Comparison of ENCODE assay signal across 1 cellular context in the genomic region with DNA sequence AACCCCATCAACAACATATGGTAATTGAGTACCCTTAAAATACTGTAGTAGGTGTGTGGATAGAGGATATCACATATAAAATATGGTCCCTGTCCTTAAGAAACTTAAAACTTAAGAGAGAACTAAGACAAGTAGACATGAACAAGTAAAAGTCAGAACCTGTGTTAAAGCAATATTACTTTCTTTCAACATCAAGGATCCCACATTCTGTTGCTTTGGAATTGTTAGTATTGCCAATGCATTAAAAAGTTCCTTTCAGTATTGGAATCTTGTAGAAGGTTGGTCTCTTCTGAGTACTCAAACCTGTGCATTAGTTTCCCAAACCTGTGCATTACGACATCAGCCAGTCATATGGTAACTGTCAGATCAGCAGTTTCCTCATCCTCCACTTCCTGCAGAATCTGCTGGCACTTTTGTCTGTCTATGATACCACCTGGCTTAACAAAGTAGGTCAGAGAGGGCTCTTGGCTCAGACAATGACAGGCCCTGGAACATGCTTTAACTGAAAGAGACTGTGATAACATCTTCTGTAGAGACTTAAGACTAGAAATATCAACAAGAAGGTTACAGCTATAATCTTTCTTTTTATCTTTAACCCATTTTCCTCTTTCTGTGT.
TF ChIP-seq lines count a peak whose summit lies in the region.

No MANE protein-coding gene starts in this region.

TF ChIP-seq in K562, 482 proteins besides CTCF, POLR2A, EP300 and RAD21 (continued from another document and continues in another):
- TF ChIP-seq, protein P1, sequence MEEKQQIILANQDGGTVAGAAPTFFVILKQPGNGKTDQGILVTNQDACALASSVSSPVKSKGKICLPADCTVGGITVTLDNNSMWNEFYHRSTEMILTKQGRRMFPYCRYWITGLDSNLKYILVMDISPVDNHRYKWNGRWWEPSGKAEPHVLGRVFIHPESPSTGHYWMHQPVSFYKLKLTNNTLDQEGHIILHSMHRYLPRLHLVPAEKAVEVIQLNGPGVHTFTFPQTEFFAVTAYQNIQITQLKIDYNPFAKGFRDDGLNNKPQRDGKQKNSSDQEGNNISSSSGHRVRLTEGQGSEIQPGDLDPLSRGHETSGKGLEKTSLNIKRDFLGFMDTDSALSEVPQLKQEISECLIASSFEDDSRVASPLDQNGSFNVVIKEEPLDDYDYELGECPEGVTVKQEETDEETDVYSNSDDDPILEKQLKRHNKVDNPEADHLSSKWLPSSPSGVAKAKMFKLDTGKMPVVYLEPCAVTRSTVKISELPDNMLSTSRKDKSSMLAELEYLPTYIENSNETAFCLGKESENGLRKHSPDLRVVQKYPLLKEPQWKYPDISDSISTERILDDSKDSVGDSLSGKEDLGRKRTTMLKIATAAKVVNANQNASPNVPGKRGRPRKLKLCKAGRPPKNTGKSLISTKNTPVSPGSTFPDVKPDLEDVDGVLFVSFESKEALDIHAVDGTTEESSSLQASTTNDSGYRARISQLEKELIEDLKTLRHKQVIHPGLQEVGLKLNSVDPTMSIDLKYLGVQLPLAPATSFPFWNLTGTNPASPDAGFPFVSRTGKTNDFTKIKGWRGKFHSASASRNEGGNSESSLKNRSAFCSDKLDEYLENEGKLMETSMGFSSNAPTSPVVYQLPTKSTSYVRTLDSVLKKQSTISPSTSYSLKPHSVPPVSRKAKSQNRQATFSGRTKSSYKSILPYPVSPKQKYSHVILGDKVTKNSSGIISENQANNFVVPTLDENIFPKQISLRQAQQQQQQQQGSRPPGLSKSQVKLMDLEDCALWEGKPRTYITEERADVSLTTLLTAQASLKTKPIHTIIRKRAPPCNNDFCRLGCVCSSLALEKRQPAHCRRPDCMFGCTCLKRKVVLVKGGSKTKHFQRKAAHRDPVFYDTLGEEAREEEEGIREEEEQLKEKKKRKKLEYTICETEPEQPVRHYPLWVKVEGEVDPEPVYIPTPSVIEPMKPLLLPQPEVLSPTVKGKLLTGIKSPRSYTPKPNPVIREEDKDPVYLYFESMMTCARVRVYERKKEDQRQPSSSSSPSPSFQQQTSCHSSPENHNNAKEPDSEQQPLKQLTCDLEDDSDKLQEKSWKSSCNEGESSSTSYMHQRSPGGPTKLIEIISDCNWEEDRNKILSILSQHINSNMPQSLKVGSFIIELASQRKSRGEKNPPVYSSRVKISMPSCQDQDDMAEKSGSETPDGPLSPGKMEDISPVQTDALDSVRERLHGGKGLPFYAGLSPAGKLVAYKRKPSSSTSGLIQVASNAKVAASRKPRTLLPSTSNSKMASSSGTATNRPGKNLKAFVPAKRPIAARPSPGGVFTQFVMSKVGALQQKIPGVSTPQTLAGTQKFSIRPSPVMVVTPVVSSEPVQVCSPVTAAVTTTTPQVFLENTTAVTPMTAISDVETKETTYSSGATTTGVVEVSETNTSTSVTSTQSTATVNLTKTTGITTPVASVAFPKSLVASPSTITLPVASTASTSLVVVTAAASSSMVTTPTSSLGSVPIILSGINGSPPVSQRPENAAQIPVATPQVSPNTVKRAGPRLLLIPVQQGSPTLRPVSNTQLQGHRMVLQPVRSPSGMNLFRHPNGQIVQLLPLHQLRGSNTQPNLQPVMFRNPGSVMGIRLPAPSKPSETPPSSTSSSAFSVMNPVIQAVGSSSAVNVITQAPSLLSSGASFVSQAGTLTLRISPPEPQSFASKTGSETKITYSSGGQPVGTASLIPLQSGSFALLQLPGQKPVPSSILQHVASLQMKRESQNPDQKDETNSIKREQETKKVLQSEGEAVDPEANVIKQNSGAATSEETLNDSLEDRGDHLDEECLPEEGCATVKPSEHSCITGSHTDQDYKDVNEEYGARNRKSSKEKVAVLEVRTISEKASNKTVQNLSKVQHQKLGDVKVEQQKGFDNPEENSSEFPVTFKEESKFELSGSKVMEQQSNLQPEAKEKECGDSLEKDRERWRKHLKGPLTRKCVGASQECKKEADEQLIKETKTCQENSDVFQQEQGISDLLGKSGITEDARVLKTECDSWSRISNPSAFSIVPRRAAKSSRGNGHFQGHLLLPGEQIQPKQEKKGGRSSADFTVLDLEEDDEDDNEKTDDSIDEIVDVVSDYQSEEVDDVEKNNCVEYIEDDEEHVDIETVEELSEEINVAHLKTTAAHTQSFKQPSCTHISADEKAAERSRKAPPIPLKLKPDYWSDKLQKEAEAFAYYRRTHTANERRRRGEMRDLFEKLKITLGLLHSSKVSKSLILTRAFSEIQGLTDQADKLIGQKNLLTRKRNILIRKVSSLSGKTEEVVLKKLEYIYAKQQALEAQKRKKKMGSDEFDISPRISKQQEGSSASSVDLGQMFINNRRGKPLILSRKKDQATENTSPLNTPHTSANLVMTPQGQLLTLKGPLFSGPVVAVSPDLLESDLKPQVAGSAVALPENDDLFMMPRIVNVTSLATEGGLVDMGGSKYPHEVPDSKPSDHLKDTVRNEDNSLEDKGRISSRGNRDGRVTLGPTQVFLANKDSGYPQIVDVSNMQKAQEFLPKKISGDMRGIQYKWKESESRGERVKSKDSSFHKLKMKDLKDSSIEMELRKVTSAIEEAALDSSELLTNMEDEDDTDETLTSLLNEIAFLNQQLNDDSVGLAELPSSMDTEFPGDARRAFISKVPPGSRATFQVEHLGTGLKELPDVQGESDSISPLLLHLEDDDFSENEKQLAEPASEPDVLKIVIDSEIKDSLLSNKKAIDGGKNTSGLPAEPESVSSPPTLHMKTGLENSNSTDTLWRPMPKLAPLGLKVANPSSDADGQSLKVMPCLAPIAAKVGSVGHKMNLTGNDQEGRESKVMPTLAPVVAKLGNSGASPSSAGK (IDR thresholded peaks at IDR 0.05), result 0 out of 2 replicates have a peak, but pooled peaks have one; percentile 19
- peak; percentile 25 for TF ChIP-seq CBFA2T3 (IDR thresholded peaks at IDR 0.05)
- TF ChIP-seq KLF10 (CRISPR knock-in tag; IDR thresholded peaks at IDR 0.05), result no peak
- TF ChIP-seq ZNF699 (CRISPR knock-in tag; IDR thresholded peaks at IDR 0.05; ENCODE audit: insufficient replicate concordance), result no peak
- TF ChIP-seq, protein P2, sequence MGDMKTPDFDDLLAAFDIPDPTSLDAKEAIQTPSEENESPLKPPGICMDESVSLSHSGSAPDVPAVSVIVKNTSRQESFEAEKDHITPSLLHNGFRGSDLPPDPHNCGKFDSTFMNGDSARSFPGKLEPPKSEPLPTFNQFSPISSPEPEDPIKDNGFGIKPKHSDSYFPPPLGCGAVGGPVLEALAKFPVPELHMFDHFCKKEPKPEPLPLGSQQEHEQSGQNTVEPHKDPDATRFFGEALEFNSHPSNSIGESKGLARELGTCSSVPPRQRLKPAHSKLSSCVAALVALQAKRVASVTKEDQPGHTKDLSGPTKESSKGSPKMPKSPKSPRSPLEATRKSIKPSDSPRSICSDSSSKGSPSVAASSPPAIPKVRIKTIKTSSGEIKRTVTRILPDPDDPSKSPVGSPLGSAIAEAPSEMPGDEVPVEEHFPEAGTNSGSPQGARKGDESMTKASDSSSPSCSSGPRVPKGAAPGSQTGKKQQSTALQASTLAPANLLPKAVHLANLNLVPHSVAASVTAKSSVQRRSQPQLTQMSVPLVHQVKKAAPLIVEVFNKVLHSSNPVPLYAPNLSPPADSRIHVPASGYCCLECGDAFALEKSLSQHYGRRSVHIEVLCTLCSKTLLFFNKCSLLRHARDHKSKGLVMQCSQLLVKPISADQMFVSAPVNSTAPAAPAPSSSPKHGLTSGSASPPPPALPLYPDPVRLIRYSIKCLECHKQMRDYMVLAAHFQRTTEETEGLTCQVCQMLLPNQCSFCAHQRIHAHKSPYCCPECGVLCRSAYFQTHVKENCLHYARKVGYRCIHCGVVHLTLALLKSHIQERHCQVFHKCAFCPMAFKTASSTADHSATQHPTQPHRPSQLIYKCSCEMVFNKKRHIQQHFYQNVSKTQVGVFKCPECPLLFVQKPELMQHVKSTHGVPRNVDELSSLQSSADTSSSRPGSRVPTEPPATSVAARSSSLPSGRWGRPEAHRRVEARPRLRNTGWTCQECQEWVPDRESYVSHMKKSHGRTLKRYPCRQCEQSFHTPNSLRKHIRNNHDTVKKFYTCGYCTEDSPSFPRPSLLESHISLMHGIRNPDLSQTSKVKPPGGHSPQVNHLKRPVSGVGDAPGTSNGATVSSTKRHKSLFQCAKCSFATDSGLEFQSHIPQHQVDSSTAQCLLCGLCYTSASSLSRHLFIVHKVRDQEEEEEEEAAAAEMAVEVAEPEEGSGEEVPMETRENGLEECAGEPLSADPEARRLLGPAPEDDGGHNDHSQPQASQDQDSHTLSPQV (IDR thresholded peaks at IDR 0.05), result peak; percentile 37; the same call in 1 of the 2 replicates
- no peak for TF ChIP-seq MXI1 (IDR thresholded peaks at IDR 0.05; ENCODE audit: low read depth, low read length)
- TF ChIP-seq, protein P3, sequence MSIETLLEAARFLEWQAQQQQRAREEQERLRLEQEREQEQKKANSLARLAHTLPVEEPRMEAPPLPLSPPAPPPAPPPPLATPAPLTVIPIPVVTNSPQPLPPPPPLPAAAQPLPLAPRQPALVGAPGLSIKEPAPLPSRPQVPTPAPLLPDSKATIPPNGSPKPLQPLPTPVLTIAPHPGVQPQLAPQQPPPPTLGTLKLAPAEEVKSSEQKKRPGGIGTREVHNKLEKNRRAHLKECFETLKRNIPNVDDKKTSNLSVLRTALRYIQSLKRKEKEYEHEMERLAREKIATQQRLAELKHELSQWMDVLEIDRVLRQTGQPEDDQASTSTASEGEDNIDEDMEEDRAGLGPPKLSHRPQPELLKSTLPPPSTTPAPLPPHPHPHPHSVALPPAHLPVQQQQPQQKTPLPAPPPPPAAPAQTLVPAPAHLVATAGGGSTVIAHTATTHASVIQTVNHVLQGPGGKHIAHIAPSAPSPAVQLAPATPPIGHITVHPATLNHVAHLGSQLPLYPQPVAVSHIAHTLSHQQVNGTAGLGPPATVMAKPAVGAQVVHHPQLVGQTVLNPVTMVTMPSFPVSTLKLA (conservative IDR thresholded peaks at IDR 0.05), result 0 out of 4 replicates have a peak, but pooled peaks of 1 of the 2 experiments have one; percentile 17
- 0 out of 2 replicates have a peak, but pooled peaks have one; percentile 13 for TF ChIP-seq MTA1 (IDR thresholded peaks at IDR 0.05; ENCODE audit: borderline replicate concordance)
- peak; percentile 97 for TF ChIP-seq C11orf30 (IDR thresholded peaks at IDR 0.05; ENCODE audit: low read depth)
- TF ChIP-seq TAF9B (IDR thresholded peaks at IDR 0.05; ENCODE audit: partially characterized antibody), result peak; percentile 31
- no peak for TF ChIP-seq BACH1 (tag; IDR thresholded peaks at IDR 0.05)
- peak in 1 of 2 experiments; percentile 38; a peak in 1 of 4 replicates for TF ChIP-seq TRIM24 (IDR thresholded peaks at IDR 0.05)
- TF ChIP-seq NR2C1 (IDR thresholded peaks at IDR 0.05), result no peak
- peak; percentile 39; the same call in 1 of the 2 replicates for TF ChIP-seq NR2C1 (tag; IDR thresholded peaks at IDR 0.05)
- TF ChIP-seq, protein P4, sequence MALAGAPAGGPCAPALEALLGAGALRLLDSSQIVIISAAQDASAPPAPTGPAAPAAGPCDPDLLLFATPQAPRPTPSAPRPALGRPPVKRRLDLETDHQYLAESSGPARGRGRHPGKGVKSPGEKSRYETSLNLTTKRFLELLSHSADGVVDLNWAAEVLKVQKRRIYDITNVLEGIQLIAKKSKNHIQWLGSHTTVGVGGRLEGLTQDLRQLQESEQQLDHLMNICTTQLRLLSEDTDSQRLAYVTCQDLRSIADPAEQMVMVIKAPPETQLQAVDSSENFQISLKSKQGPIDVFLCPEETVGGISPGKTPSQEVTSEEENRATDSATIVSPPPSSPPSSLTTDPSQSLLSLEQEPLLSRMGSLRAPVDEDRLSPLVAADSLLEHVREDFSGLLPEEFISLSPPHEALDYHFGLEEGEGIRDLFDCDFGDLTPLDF (CRISPR knock-in tag; IDR thresholded peaks at IDR 0.05), result no peak
- TF ChIP-seq SOX6 (IDR thresholded peaks at IDR 0.05), result peak; percentile 78
- TF ChIP-seq, protein P5, sequence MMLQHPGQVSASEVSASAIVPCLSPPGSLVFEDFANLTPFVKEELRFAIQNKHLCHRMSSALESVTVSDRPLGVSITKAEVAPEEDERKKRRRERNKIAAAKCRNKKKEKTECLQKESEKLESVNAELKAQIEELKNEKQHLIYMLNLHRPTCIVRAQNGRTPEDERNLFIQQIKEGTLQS (IDR thresholded peaks at IDR 0.05), result peak; percentile 64; the same call in 1 of the 2 replicates
- TF ChIP-seq, protein P5 (CRISPR knock-in tag; conservative IDR thresholded peaks at IDR 0.05), result no peak
- TF ChIP-seq FOSL1 (tag; conservative IDR thresholded peaks at IDR 0.05), result peak; percentile 29; the same call in 1 of the 2 replicates
- 0 out of 2 replicates have a peak, but pooled peaks have one; percentile 50 for TF ChIP-seq GABPA (tag; conservative IDR thresholded peaks at IDR 0.05; ENCODE audit: low read depth)
- TF ChIP-seq, protein P6, sequence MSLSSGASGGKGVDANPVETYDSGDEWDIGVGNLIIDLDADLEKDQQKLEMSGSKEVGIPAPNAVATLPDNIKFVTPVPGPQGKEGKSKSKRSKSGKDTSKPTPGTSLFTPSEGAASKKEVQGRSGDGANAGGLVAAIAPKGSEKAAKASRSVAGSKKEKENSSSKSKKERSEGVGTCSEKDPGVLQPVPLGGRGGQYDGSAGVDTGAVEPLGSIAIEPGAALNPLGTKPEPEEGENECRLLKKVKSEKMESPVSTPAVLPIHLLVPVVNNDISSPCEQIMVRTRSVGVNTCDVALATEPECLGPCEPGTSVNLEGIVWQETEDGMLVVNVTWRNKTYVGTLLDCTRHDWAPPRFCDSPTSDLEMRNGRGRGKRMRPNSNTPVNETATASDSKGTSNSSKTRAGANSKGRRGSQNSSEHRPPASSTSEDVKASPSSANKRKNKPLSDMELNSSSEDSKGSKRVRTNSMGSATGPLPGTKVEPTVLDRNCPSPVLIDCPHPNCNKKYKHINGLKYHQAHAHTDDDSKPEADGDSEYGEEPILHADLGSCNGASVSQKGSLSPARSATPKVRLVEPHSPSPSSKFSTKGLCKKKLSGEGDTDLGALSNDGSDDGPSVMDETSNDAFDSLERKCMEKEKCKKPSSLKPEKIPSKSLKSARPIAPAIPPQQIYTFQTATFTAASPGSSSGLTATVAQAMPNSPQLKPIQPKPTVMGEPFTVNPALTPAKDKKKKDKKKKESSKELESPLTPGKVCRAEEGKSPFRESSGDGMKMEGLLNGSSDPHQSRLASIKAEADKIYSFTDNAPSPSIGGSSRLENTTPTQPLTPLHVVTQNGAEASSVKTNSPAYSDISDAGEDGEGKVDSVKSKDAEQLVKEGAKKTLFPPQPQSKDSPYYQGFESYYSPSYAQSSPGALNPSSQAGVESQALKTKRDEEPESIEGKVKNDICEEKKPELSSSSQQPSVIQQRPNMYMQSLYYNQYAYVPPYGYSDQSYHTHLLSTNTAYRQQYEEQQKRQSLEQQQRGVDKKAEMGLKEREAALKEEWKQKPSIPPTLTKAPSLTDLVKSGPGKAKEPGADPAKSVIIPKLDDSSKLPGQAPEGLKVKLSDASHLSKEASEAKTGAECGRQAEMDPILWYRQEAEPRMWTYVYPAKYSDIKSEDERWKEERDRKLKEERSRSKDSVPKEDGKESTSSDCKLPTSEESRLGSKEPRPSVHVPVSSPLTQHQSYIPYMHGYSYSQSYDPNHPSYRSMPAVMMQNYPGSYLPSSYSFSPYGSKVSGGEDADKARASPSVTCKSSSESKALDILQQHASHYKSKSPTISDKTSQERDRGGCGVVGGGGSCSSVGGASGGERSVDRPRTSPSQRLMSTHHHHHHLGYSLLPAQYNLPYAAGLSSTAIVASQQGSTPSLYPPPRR (CRISPR knock-in tag; IDR thresholded peaks at IDR 0.05; ENCODE audit: borderline replicate concordance), result no peak
- no peak for TF ChIP-seq KDM1A (IDR thresholded peaks at IDR 0.05)
- no peak for TF ChIP-seq JUNB (CRISPR knock-in tag; conservative IDR thresholded peaks at IDR 0.05)
- TF ChIP-seq SMARCE1 (IDR thresholded peaks at IDR 0.05), result 0 out of 2 replicates have a peak, but pooled peaks have one; percentile 31
- TF ChIP-seq FOXA3 (CRISPR knock-in tag; conservative IDR thresholded peaks at IDR 0.05 in 1 of 2, IDR thresholded peaks at IDR 0.05 in 1 of 2), result peak in 1 of 2 experiments; percentile 28; a peak in 1 of 4 replicates
- TF ChIP-seq MAFK (IDR thresholded peaks at IDR 0.05; ENCODE audit: low read length), result peak; percentile 91
- TF ChIP-seq NR4A1 (CRISPR knock-in tag; IDR thresholded peaks at IDR 0.05), result no peak
- TF ChIP-seq NR4A1 (tag; IDR thresholded peaks at IDR 0.05), result peak; percentile 61; the same call in 1 of the 2 replicates
